ENCODE assay signal across 1 cellular context in genomic region chr1:230826166-230826875, GRCh38.
TF ChIP-seq lines count a peak whose summit lies in the region.

No MANE protein-coding gene starts in this region.

TF ChIP-seq in IMR-90, 13 proteins besides CTCF, POLR2A, EP300 and RAD21:
- TF ChIP-seq RFX5 (IDR thresholded peaks at IDR 0.05; ENCODE audit: low read depth, low read length) (no peak), MAZ (IDR thresholded peaks at IDR 0.05; ENCODE audit: borderline replicate concordance, low read depth, low read length) (no peak), CEBPB (IDR thresholded peaks at IDR 0.05; ENCODE audit: low read depth, low read length) (no peak), MXI1 (IDR thresholded peaks at IDR 0.05; ENCODE audit: borderline replicate concordance, low read depth, low read length) (no peak), RCOR1 (IDR thresholded peaks at IDR 0.05; ENCODE audit: insufficient replicate concordance, low read length) (no peak), CHD1 (IDR thresholded peaks at IDR 0.05; ENCODE audit: low read depth, low read length) (no peak), SMC3 (IDR thresholded peaks at IDR 0.05; ENCODE audit: low read depth, low read length) (no peak), MAFK (IDR thresholded peaks at IDR 0.05; ENCODE audit: low read depth, low read length) (no peak)
- TF ChIP-seq, protein P1, sequence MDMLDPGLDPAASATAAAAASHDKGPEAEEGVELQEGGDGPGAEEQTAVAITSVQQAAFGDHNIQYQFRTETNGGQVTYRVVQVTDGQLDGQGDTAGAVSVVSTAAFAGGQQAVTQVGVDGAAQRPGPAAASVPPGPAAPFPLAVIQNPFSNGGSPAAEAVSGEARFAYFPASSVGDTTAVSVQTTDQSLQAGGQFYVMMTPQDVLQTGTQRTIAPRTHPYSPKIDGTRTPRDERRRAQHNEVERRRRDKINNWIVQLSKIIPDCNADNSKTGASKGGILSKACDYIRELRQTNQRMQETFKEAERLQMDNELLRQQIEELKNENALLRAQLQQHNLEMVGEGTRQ (IDR thresholded peaks at IDR 0.05; ENCODE audit: low read depth, low read length) = no peak
